Comparison of ENCODE assay signal across 14 cellular contexts in the genomic region with DNA sequence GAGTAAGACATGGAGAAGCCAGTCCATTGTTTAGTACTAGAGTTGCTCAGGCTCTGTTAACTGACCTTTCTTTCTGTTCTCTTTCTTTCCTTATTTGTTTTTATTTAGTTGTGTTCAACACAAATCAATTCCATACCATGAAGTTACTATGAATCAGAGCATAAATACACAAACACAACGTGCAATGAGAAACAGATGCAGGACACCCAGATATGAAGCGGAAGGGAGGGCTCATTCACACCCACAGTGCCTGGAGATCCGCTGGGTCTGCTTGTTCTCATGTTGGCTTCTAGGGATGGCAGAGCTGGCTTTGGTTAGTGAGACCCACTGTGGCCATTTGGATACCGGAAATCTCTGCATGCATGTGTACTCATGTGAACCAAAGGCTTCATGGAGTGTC.
"Had no signal": no experiment of that assay in that cellular context is flagged by ENCODE, and none has a peak within 500 bp of the region (broad histone marks: within the 10 kb centered on the region; RNA-seq: fewer than 3 reads in every experiment).

No MANE protein-coding gene starts in this region.

- H3K27me3 ChIP-seq: adrenal gland, left lung, sigmoid colon, thyroid gland had no signal

- ATAC-seq: esophagus mucosa, left lung had no signal

- H3K4me3 ChIP-seq: adrenal gland, left lung, sigmoid colon, thyroid gland had no signal

- H3K36me3 ChIP-seq: adrenal gland, left lung, sigmoid colon, thyroid gland had no signal

- DNase-seq: activated CD4-positive, alpha-beta T cell treated with anti-CD3 and anti-CD28 coated beads, Interleukin-2, amount 50 U/mL, for 4 hours; activated gamma-delta T cell; adrenal gland; effector CD8-positive, alpha-beta T cell; kidney; left lung; nucleus accumbens; sigmoid colon; stimulated activated CD4-positive, alpha-beta T cell treated with anti-CD3 and anti-CD28 coated beads, Interleukin-1b, Interleukin-23, amount 100 ng/mL, for 48 hours; stimulated activated CD8-positive, alpha-beta memory T cell treated with anti-CD3 and anti-CD28 coated beads, Interleukin-4, amount 100 ng/mL, for 48 hours; stimulated activated naive CD4-positive, alpha-beta T cell; T-helper 2 cell; thyroid gland had no signal

- H3K9me3 ChIP-seq: adrenal gland, left lung, sigmoid colon, thyroid gland had no signal
